16 cellular contexts compared by ENCODE assay signal in the genomic region with DNA sequence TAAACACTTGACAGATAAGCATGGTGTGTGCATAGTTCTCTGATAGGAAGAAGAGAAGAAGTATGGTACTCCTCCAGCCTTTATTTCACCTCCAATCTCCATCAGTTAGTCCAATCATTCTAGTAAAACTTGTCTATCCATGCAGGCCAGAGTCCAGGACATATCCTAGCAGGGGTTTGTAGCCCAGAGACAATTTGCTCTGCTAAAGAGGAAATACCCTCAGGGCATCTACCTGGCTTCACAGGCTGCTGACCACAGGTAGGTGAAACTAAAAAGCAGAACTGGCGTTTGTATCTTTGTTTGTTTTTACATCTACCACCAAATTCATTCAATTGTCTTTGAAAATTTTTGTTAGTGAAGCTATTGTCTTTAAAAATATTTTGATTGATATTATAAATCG.
DNase-seq lines count a peak whose midpoint lies in the region; FAIRE-seq and TF ChIP-seq lines count a peak whose summit lies in the region.
"Had no signal": no experiment of that assay in that cellular context is flagged by ENCODE, and none has a peak within 500 bp of the region (broad histone marks: within the 10 kb centered on the region; RNA-seq: fewer than 3 reads in every experiment).

No MANE protein-coding gene starts in this region.

- H4K5ac ChIP-seq in H1 (ENCODE audit: insufficient read length, low read depth, low read length), result no peak overlapping the region

- H2BK20ac ChIP-seq in H1 (ENCODE audit: low read length), result no peak overlapping the region

- POLR2A ChIA-PET in H1 (lab: Charles Lee; ENCODE audit: partially characterized antibody), result no interaction called here

- no peak overlapping the region for H3K4ac ChIP-seq in H1 (replicated peaks; ENCODE audit: insufficient read length, low read depth, low read length)

- H2BK15ac ChIP-seq in H1 (ENCODE audit: low read length), result no peak overlapping the region

- no peak for TF ChIP-seq EP300 in H1 (IDR thresholded peaks at IDR 0.05; ENCODE audit: borderline replicate concordance in 1 of 2, low read depth in 2 of 2, low read length in 2 of 2)

- no peaks in the 10 kb centered on the region for H3K27me3 Mint-ChIP-seq in endodermal cell (ENCODE audit: insufficient read depth)

- H4K91ac ChIP-seq in H1 (replicated peaks; ENCODE audit: insufficient read length, low read length), result no peak overlapping the region

- H3K9ac ChIP-seq in H1 (replicated peaks in 1 of 4; ENCODE audit: extremely low read depth in 1 of 4, low read depth in 3 of 4, low read length in 3 of 4) (no peak overlapping the region), endodermal cell (ENCODE audit: extremely low read depth, low read length, poor library complexity, severe bottlenecking) (no peak overlapping the region)

- H3K4me3 Mint-ChIP-seq in endodermal cell, result no peak overlapping the region

- no peak overlapping the region for H3K18ac ChIP-seq in H1 (ENCODE audit: extremely low read depth, low read length)

- H2BK12ac ChIP-seq in H1 (ENCODE audit: low read depth, low read length), result no peak overlapping the region

- H3K56ac ChIP-seq in H1 (replicated peaks; ENCODE audit: insufficient read length, low read depth, low read length), result no peak overlapping the region

- H3K9me3 ChIP-seq in H1 (ENCODE audit: insufficient read depth in 2 of 2, low read depth in 1 of 2, low read length in 1 of 2) (no peaks in the 10 kb centered on the region), endodermal cell (ENCODE audit: control insufficient read depth, low read length) (no peaks in the 10 kb centered on the region)

- H3K4me3 ChIP-seq in H1 (ENCODE audit: extremely low read depth in 1 of 4, insufficient read depth in 2 of 4, low read depth in 3 of 4, low read length in 4 of 4) (no peak overlapping the region), endodermal cell (ENCODE audit: low read length) (no peak overlapping the region)

- no peaks in the 10 kb centered on the region for H4K20me1 ChIP-seq in H1 (replicated peaks in 1 of 2; ENCODE audit: control insufficient read depth in 1 of 2, insufficient read depth in 2 of 2, low read length in 2 of 2)

- peak overlapping the region; percentile 9; the same call in 1 of the 2 replicates for H2AFZ ChIP-seq in H1 (ENCODE audit: low read length)

- TF ChIP-seq POLR2A in H1 (IDR thresholded peaks at IDR 0.05; ENCODE audit: control extremely low read depth in 1 of 2, low read depth in 2 of 2, low read length in 2 of 2), result no peak

- DNase-seq in D341Med (ENCODE audit: low spot score), result peak; percentile 30
- peak; percentile 43 for DNase-seq in ELF-1 (ENCODE audit: low read depth, low spot score)
- DNase-seq in NCI-H69 (lab: John Stamatoyannopoulos, UW), result peak; percentile 80
- DNase-seq in H1 (ENCODE audit: low read depth in 1 of 2, low spot score in 2 of 2), result no peak
- no peak for DNase-seq in endodermal cell
- DNase-seq in cerebellar cortex (ENCODE audit: low spot score), result no peak
- no peak for DNase-seq in COR-L47 (lab: John Stamatoyannopoulos, UW)
- DNase-seq: ACHN, C1 segment of cervical spinal cord, DMS153, NCI-H1930, NCI-H2171 treated with DMSO at 0.1 percent for 48 hours, NCI-H446, SHP77 treated with DMSO at 0.1 percent for 48 hours, T-helper 1 cell, T1000 had no signal

- no peak overlapping the region for H2BK5ac ChIP-seq in H1 (ENCODE audit: low read depth, low read length)

- H3K14ac ChIP-seq in H1 (ENCODE audit: insufficient read length), result no peak overlapping the region

- no peak overlapping the region for H3K23ac ChIP-seq in H1 (ENCODE audit: insufficient read length)

- H3K36me3 ChIP-seq in H1 (ENCODE audit: control insufficient read depth in 2 of 4, insufficient read depth in 4 of 4, low read length in 3 of 4) (no peaks in the 10 kb centered on the region), endodermal cell (ENCODE audit: control insufficient read depth, insufficient read depth, low read length) (no peaks in the 10 kb centered on the region)

- H3K9me3 Mint-ChIP-seq in endodermal cell, result no peaks in the 10 kb centered on the region

- H3K4me2 ChIP-seq in H1 (ENCODE audit: insufficient read depth in 1 of 2, low read depth in 2 of 2, low read length in 2 of 2), result no peak overlapping the region

- H3K36me3 Mint-ChIP-seq in endodermal cell (ENCODE audit: low read depth), result no peaks in the 10 kb centered on the region

- no peak overlapping the region for H4K8ac ChIP-seq in H1 (ENCODE audit: extremely low read depth, insufficient read depth, low read length)

- no peaks in the 10 kb centered on the region for H3K79me2 ChIP-seq in H1 (ENCODE audit: control insufficient read depth in 1 of 2, insufficient read depth in 2 of 2, low read length in 2 of 2)

- H3K23me2 ChIP-seq in H1 (ENCODE audit: low read depth, low read length), result no peaks in the 10 kb centered on the region

- H3K4me1 Mint-ChIP-seq in endodermal cell, result peaks cover 8% of the 10 kb centered on the region

- no peak for FAIRE-seq in H1 (lab: Jason Lieb, UNC)

- H2BK120ac ChIP-seq in H1 (replicated peaks; ENCODE audit: low read depth, low read length), result no peak overlapping the region

- 90% methylated on average over 2 of the region's 2 CpGs; no CpG with 5 or more reads in 1 of the 2 experiments for WGBS in H1 (ENCODE audit: extremely low coverage in 1 of 2, insufficient coverage in 1 of 2, insufficient read length in 1 of 2, insufficient replicate concordance in 2 of 2, low coverage in 1 of 2, low lambda C conversion rate in 2 of 2, missing lambda C conversion rate in 1 of 2), 2 experiments
- no CpG with 5 or more reads among the region's 2 CpGs for WGBS in endodermal cell (ENCODE audit: insufficient coverage in 1 of 2, insufficient read length in 1 of 2), 2 experiments

- no peak overlapping the region for H2AK5ac ChIP-seq in H1 (ENCODE audit: low read depth, low read length)

- H3K27me3 ChIP-seq in H1 (replicated peaks in 1 of 4; ENCODE audit: control insufficient read depth in 3 of 4, extremely low read depth in 1 of 4, insufficient read depth in 3 of 4, low read length in 3 of 4) (no peaks in the 10 kb centered on the region), endodermal cell (ENCODE audit: control insufficient read depth, insufficient read depth, low read length, poor library complexity, severe bottlenecking) (no peaks in the 10 kb centered on the region)

- no peak overlapping the region for H3K27ac Mint-ChIP-seq in endodermal cell

- TF ChIP-seq CTCF in H1 (IDR thresholded peaks at IDR 0.05; ENCODE audit: control extremely low read depth in 1 of 3, insufficient read depth in 1 of 3, low read depth in 1 of 3, low read length in 3 of 3) (no peak), endodermal cell (conservative IDR thresholded peaks at IDR 0.05) (no peak)

- TF ChIP-seq RAD21 in H1 (IDR thresholded peaks at IDR 0.05 in 1 of 2, conservative IDR thresholded peaks at IDR 0.05 in 1 of 2; ENCODE audit: low read depth in 2 of 2, low read length in 2 of 2), result no peak

- H3K27ac ChIP-seq in H1 (ENCODE audit: low read depth, low read length) (no peak overlapping the region), endodermal cell (ENCODE audit: low read depth, low read length) (no peak overlapping the region)

- H3K4me1 ChIP-seq in H1 (replicated peaks in 1 of 4; ENCODE audit: control insufficient read depth in 3 of 4, insufficient read depth in 4 of 4, low read length in 3 of 4) (no peaks in the 10 kb centered on the region; a peak in 1 of 7 replicates), endodermal cell (ENCODE audit: control insufficient read depth, insufficient read depth, low read length) (no peaks in the 10 kb centered on the region)

- CTCF ChIA-PET in H1 (lab: Charles Lee; ENCODE audit: partially characterized antibody), result no interaction called here

- no peaks in the 10 kb centered on the region for H3K79me1 ChIP-seq in H1 (ENCODE audit: low read depth, low read length)

TF ChIP-seq in H1, 55 proteins besides CTCF, POLR2A, EP300 and RAD21 (continues in another document):
- TF ChIP-seq SRF (IDR thresholded peaks at IDR 0.05; ENCODE audit: low read depth, low read length), result no peak
- TF ChIP-seq SP4 (IDR thresholded peaks at IDR 0.05; ENCODE audit: low read length), result no peak
- no peak for TF ChIP-seq TCF12 (IDR thresholded peaks at IDR 0.05; ENCODE audit: low read depth, low read length)

Comparison
In these comparisons a context has a peak if more than half of its experiments do, and no peak if none do; other contexts are left out.
1. DNase-seq: peak in D341Med (single experiment), ELF-1 (single experiment) and NCI-H69 (single experiment); none in H1 (0 of 2), endodermal cell (single experiment), cerebellar cortex (single experiment) and COR-L47 (single experiment).